20 cellular contexts compared by ENCODE assay signal in genomic region chr6:119453242-119453641, GRCh38.
DNase-seq lines count a peak whose midpoint lies in the region; FAIRE-seq and TF ChIP-seq lines count a peak whose summit lies in the region.
"Had no signal": no experiment of that assay in that cellular context is flagged by ENCODE, and none has a peak within 500 bp of the region (broad histone marks: within the 10 kb centered on the region; RNA-seq: fewer than 3 reads in every experiment).

No MANE protein-coding gene starts in this region.

- no peak overlapping the region for H4K8ac ChIP-seq in H1 (ENCODE audit: extremely low read depth, insufficient read depth, low read length)
- no peak overlapping the region for H4K8ac ChIP-seq in neuronal stem cell (ENCODE audit: low read depth, low read length)

- TF ChIP-seq CTCF in MM.1S (IDR thresholded peaks at IDR 0.05; ENCODE audit: low read length) (no peak), H1 (IDR thresholded peaks at IDR 0.05; ENCODE audit: control extremely low read depth in 1 of 3, insufficient read depth in 1 of 3, low read depth in 1 of 3, low read length in 3 of 3) (no peak)

- H3K9me3 ChIP-seq in BLaER1 (peaks cover 24% of the 10 kb centered on the region), MM.1S (replicated peaks; ENCODE audit: insufficient read depth, low read length) (no peaks in the 10 kb centered on the region), H1 (ENCODE audit: insufficient read depth in 2 of 2, low read depth in 1 of 2, low read length in 1 of 2) (no peaks in the 10 kb centered on the region), neuronal stem cell (replicated peaks in 1 of 2; ENCODE audit: control insufficient read depth in 2 of 2, insufficient read depth in 1 of 2, low read depth in 1 of 2, low read length in 2 of 2) (peaks cover 0 to 3% of the 10 kb centered on the region in 2 donors)
- H3K9me3 ChIP-seq: BE2C had no signal

- 88% methylated on average over 6 of the region's 6 CpGs; no CpG with 5 or more reads in 1 of the 2 experiments for WGBS in H1 (ENCODE audit: extremely low coverage in 1 of 2, insufficient coverage in 1 of 2, insufficient read length in 1 of 2, insufficient replicate concordance in 2 of 2, low coverage in 1 of 2, low lambda C conversion rate in 2 of 2, missing lambda C conversion rate in 1 of 2), 2 experiments
- no CpG with 5 or more reads among the region's 6 CpGs for WGBS in neuronal stem cell (ENCODE audit: extremely low coverage in 2 of 2, insufficient read length in 2 of 2, insufficient replicate concordance in 1 of 2), 2 donors

- H3K9ac ChIP-seq in BLaER1 (no peak overlapping the region), MM.1S (ENCODE audit: low read length) (no peak overlapping the region), H1 (replicated peaks in 1 of 4; ENCODE audit: extremely low read depth in 1 of 4, low read depth in 3 of 4, low read length in 3 of 4) (no peak overlapping the region; a peak in 1 of 7 replicates), neuronal stem cell (ENCODE audit: low read depth, low read length, poor library complexity) (no peak overlapping the region)

- no peak overlapping the region for H3K4ac ChIP-seq in H1 (replicated peaks; ENCODE audit: insufficient read length, low read depth, low read length)
- H3K4ac ChIP-seq in neuronal stem cell (ENCODE audit: low read length), result no peak overlapping the region

- H2BK20ac ChIP-seq in H1 (ENCODE audit: low read length), result no peak overlapping the region; the same call in 1 of the 2 replicates

- no peak overlapping the region for H3K56ac ChIP-seq in H1 (replicated peaks; ENCODE audit: insufficient read length, low read depth, low read length)

- peaks cover 48% of the 10 kb centered on the region for H3K4me1 ChIP-seq in BLaER1
- peaks cover 56% of the 10 kb centered on the region for H3K4me1 ChIP-seq in MM.1S (ENCODE audit: low read length)
- peaks cover 0 to 5% (median 3%) of the 10 kb centered on the region in 4 experiments; a peak in 2 of 7 replicates for H3K4me1 ChIP-seq in H1 (replicated peaks in 1 of 4; ENCODE audit: control insufficient read depth in 3 of 4, insufficient read depth in 4 of 4, low read length in 3 of 4)
- no peaks in the 10 kb centered on the region for H3K4me1 ChIP-seq in neuronal stem cell (ENCODE audit: control insufficient read depth in 2 of 2, insufficient read depth in 1 of 2, low read depth in 1 of 2, low read length in 2 of 2)
- H3K4me1 ChIP-seq: BE2C had no signal

- peak overlapping the region; percentile 66 for H2BK5ac ChIP-seq in H1 (ENCODE audit: low read depth, low read length)
- H2BK5ac ChIP-seq in neuronal stem cell (ENCODE audit: low read length), result no peak overlapping the region

- H4K5ac ChIP-seq in H1 (ENCODE audit: insufficient read length, low read depth, low read length), result no peak overlapping the region

- no peak overlapping the region for H2BK120ac ChIP-seq in H1 (replicated peaks; ENCODE audit: low read depth, low read length)
- no peak overlapping the region for H2BK120ac ChIP-seq in neuronal stem cell (ENCODE audit: low read depth, low read length)

- peak overlapping the region; percentile 94 for H2BK12ac ChIP-seq in H1 (ENCODE audit: low read depth, low read length)
- H2BK12ac ChIP-seq in neuronal stem cell (ENCODE audit: low read length), result no peak overlapping the region

- no peak for FAIRE-seq in H1 (lab: Jason Lieb, UNC)
- FAIRE-seq: GM12878, GM18507, H54, HepG2 had no signal

- H3K27me3 ChIP-seq in BLaER1 (no peaks in the 10 kb centered on the region), MM.1S (replicated peaks; ENCODE audit: insufficient read depth, low read length) (no peaks in the 10 kb centered on the region), H1 (replicated peaks in 1 of 4; ENCODE audit: control insufficient read depth in 3 of 4, extremely low read depth in 1 of 4, insufficient read depth in 3 of 4, low read length in 3 of 4) (no peaks in the 10 kb centered on the region), neuronal stem cell (ENCODE audit: control insufficient read depth in 3 of 3, insufficient read depth in 3 of 3, low read depth in 1 of 3, low read length in 3 of 3) (no peaks in the 10 kb centered on the region)
- H3K27me3 ChIP-seq: BE2C had no signal

- H3K23ac ChIP-seq in H1 (ENCODE audit: insufficient read length), result no peak overlapping the region
- no peak overlapping the region for H3K23ac ChIP-seq in neuronal stem cell (ENCODE audit: low read depth, low read length, poor library complexity)

- H3K79me1 ChIP-seq in H1 (ENCODE audit: low read depth, low read length) (no peaks in the 10 kb centered on the region), neuronal stem cell (ENCODE audit: low read depth, low read length) (no peaks in the 10 kb centered on the region)

- H3K4me3 ChIP-seq in BLaER1, result no peak overlapping the region
- H3K4me3 ChIP-seq in MM.1S (ENCODE audit: low read length), result no peak overlapping the region
- no peak overlapping the region for H3K4me3 ChIP-seq in H1 (ENCODE audit: extremely low read depth in 1 of 4, insufficient read depth in 2 of 4, low read depth in 3 of 4, low read length in 4 of 4)
- H3K4me3 ChIP-seq in neuronal stem cell (ENCODE audit: low read length in 2 of 2), result no peak overlapping the region
- H3K4me3 ChIP-seq: GM12878 had no signal

- no peak for TF ChIP-seq RAD21 in H1 (IDR thresholded peaks at IDR 0.05 in 1 of 2, conservative IDR thresholded peaks at IDR 0.05 in 1 of 2; ENCODE audit: low read depth in 2 of 2, low read length in 2 of 2)

- H2AK5ac ChIP-seq in H1 (ENCODE audit: low read depth, low read length) (no peak overlapping the region; the same call in 1 of the 2 replicates), neuronal stem cell (ENCODE audit: low read depth, low read length) (no peak overlapping the region)

- H3K27ac ChIP-seq in BLaER1 (peak overlapping the region; percentile 51; the same call in 1 of the 2 replicates), MM.1S (ENCODE audit: low read length) (peak overlapping the region; percentile 20; the same call in 1 of the 2 replicates), H1 (ENCODE audit: low read depth, low read length) (no peak overlapping the region), neuronal stem cell (replicated peaks; ENCODE audit: low read length) (no peak overlapping the region)

- H4K91ac ChIP-seq in H1 (replicated peaks; ENCODE audit: insufficient read length, low read length), result peak overlapping the region; percentile 61
- H4K91ac ChIP-seq in neuronal stem cell (ENCODE audit: low read depth, low read length, poor library complexity), result no peak overlapping the region

- POLR2A ChIA-PET in H1 (lab: Charles Lee; ENCODE audit: partially characterized antibody), result no interaction called here

- no peaks in the 10 kb centered on the region for H3K9me2 ChIP-seq in MM.1S (replicated peaks; ENCODE audit: insufficient read depth, low read length)

- H3K36me3 ChIP-seq in BLaER1, result no peaks in the 10 kb centered on the region
- no peaks in the 10 kb centered on the region for H3K36me3 ChIP-seq in MM.1S (replicated peaks; ENCODE audit: insufficient read depth, low read length)
- H3K36me3 ChIP-seq in H1 (ENCODE audit: control insufficient read depth in 2 of 4, insufficient read depth in 4 of 4, low read length in 3 of 4), result no peaks in the 10 kb centered on the region
- no peaks in the 10 kb centered on the region for H3K36me3 ChIP-seq in neuronal stem cell (replicated peaks in 1 of 2; ENCODE audit: control insufficient read depth in 2 of 2, insufficient read depth in 2 of 2, low read length in 2 of 2)
- H3K36me3 ChIP-seq: BE2C had no signal

- TF ChIP-seq POLR2A in H1 (IDR thresholded peaks at IDR 0.05; ENCODE audit: control extremely low read depth in 1 of 2, low read depth in 2 of 2, low read length in 2 of 2) (no peak), erythroblast (IDR thresholded peaks at IDR 0.05; ENCODE audit: low read length) (no peak)

- H2BK15ac ChIP-seq in H1 (ENCODE audit: low read length), result 0 out of 2 replicates have a peak overlapping the region, but pooled peaks have one; percentile 75
- no peak overlapping the region for H2BK15ac ChIP-seq in neuronal stem cell (ENCODE audit: low read length)

- no peaks in the 10 kb centered on the region for H3K79me2 ChIP-seq in MM.1S (ENCODE audit: low read length)
- no peaks in the 10 kb centered on the region for H3K79me2 ChIP-seq in H1 (ENCODE audit: control insufficient read depth in 1 of 2, insufficient read depth in 2 of 2, low read length in 2 of 2)

- H3K4me2 ChIP-seq in BLaER1 (peak overlapping the region; percentile 29; the same call in 1 of the 2 replicates), MM.1S (ENCODE audit: low read depth, low read length) (peak overlapping the region; percentile 12; the same call in 1 of the 2 replicates), H1 (ENCODE audit: insufficient read depth in 1 of 2, low read depth in 2 of 2, low read length in 2 of 2) (no peak overlapping the region), neuronal stem cell (ENCODE audit: insufficient read depth, low read length, poor library complexity, severe bottlenecking) (no peak overlapping the region)

- H3K23me2 ChIP-seq in H1 (ENCODE audit: low read depth, low read length), result no peaks in the 10 kb centered on the region

- H4K20me1 ChIP-seq in BLaER1 (no peaks in the 10 kb centered on the region), MM.1S (ENCODE audit: insufficient read depth, low read length) (no peaks in the 10 kb centered on the region), H1 (replicated peaks in 1 of 2; ENCODE audit: control insufficient read depth in 1 of 2, insufficient read depth in 2 of 2, low read length in 2 of 2) (no peaks in the 10 kb centered on the region)

- no peak overlapping the region for H3K18ac ChIP-seq in H1 (ENCODE audit: extremely low read depth, low read length)
- peak overlapping the region; percentile 2 for H3K18ac ChIP-seq in neuronal stem cell (ENCODE audit: low read length)

- H2AFZ ChIP-seq in MM.1S (ENCODE audit: low read length), result 0 out of 2 replicates have a peak overlapping the region, but pooled peaks have one; percentile 8
- peak overlapping the region; percentile 95; the same call in 1 of the 2 replicates for H2AFZ ChIP-seq in H1 (ENCODE audit: low read length)
- peak overlapping the region; percentile 62 for H2AFZ ChIP-seq in neuronal stem cell (ENCODE audit: low read length)

- H3K14ac ChIP-seq in H1 (ENCODE audit: insufficient read length) (no peak overlapping the region), neuronal stem cell (ENCODE audit: low read length) (no peak overlapping the region)

- DNase-seq in MM.1S (no peak), H1 (ENCODE audit: low read depth in 1 of 2, low spot score in 2 of 2) (no peak), neuronal stem cell (ENCODE audit: low spot score) (no peak), erythroblast (lab: John Stamatoyannopoulos, UW) (no peak), OCI-M2 (lab: John Stamatoyannopoulos, UW; ENCODE audit: unreplicated experiment) (no peak)
- no peak for DNase-seq in activated CD4-positive, alpha-beta T cell treated with anti-CD3 and anti-CD28 coated beads for 1 hour
- DNase-seq: BE2C; Calu3; CD4-positive, alpha-beta T cell; EL; HFFc6; KG1; NCI-H1694 treated with DMSO at 0.1 percent for 48 hours; NCI-H524; NCI-H82 had no signal

- peaks cover 10% of the 10 kb centered on the region; the same call in 1 of the 2 replicates for H3F3A ChIP-seq in MM.1S (ENCODE audit: insufficient read depth, low read length)

- CTCF ChIA-PET in H1 (lab: Charles Lee; ENCODE audit: partially characterized antibody), result no interaction called here

- no peak for TF ChIP-seq EP300 in H1 (IDR thresholded peaks at IDR 0.05; ENCODE audit: borderline replicate concordance in 1 of 2, low read depth in 2 of 2, low read length in 2 of 2)

Comparison
In these comparisons a context has a peak if more than half of its experiments do, and no peak if none do; other contexts are left out.
1. H3K27ac ChIP-seq: peak in BLaER1 (single experiment) and MM.1S (single experiment); none in H1 (single experiment) and neuronal stem cell (single experiment).
2. H3K4me2 ChIP-seq: peak in BLaER1 (single experiment) and MM.1S (single experiment); none in H1 (0 of 2) and neuronal stem cell (single experiment).
3. H2AFZ ChIP-seq: peak in every context shown above with its lines; median percentile 95 in H1; 62 in neuronal stem cell; 8 in MM.1S.